ENCODE assay signal across 9 cellular contexts in the genomic region with DNA sequence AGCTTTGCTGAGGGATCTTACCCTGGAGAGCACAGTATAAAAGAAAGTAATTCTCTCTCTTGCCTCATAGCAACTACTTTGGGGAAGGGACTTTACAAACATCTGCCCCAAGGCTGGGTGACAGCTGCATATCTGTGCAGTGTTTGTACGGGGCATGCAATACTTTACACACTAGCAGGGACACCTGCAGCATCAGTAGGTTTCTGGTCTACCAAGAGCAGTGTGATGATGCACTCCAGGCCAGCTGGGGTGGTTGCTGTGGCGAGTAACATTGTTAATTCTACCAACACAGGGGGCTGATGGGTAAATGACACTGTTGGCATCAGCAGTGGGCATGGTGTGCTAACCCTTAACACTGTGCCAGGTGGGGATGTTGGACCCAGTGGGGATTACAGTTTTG. TPM values are rescaled to one million over a fixed set of nuclear protein-coding genes. Genes with fewer than 3 reads are reported as not detected.
A peak's percentile ranks its signal among the peaks of the same experiment; 100 is the strongest.
DNase-seq lines count a peak whose midpoint lies in the region; ATAC-seq and TF ChIP-seq lines count a peak whose summit lies in the region.
"Had no signal": no experiment of that assay in that cellular context is flagged by ENCODE, and none has a peak within 500 bp of the region (broad histone marks: within the 10 kb centered on the region; RNA-seq: fewer than 3 reads in every experiment).

No MANE protein-coding gene starts in this region.

- intact Hi-C loops in activated CD4-positive, alpha-beta T cell treated with anti-CD3 and anti-CD28 coated beads for 36 hours (cut with DNase I, micrococcal nuclease): loop anchor here in 1 of 2 experiments (5.0 kb wide), 1 partner anchor 282 kb away; the partner anchor contains the start of gene HIVEP1
- intact Hi-C loops in mucosa of descending colon (cut with DNase I, micrococcal nuclease): no loop called here
- intact Hi-C loops in CD4-positive, alpha-beta memory T cell (cut with micrococcal nuclease): no loop called here

- H3K27me3 Mint-ChIP-seq in activated CD4-positive, alpha-beta T cell treated with anti-CD3 and anti-CD28 coated beads for 36 hours: no peaks in the 10 kb centered on the region
- no peaks in the 10 kb centered on the region for H3K27me3 Mint-ChIP-seq in activated CD4-positive, alpha-beta T cell treated with anti-CD3 and anti-CD28 coated beads, Interleukin-2, amount 10 ng/mL, durations not matched to agents 7 days and 5 days
- peaks cover 0 to 3% of the 10 kb centered on the region in 2 donors for H3K27me3 Mint-ChIP-seq in CD4-positive, alpha-beta memory T cell
- H3K27me3 Mint-ChIP-seq in type B pancreatic cell: peaks cover 3% of the 10 kb centered on the region

- H3K4me1 ChIP-seq in mucosa of descending colon (ENCODE audit: low read depth): peaks cover 6% of the 10 kb centered on the region
- H3K4me1 ChIP-seq in CD4-positive, alpha-beta memory T cell (ENCODE audit: insufficient read depth, low read length): peaks cover 49% of the 10 kb centered on the region

- ATAC-seq in activated CD4-positive, alpha-beta T cell treated with anti-CD3 and anti-CD28 coated beads for 36 hours: peak; percentile 19
- ATAC-seq in GM21529 (IDR thresholded peaks at IDR 0.05; ENCODE audit: unreplicated experiment) (peak; percentile 43), HG03442 (IDR thresholded peaks at IDR 0.05; ENCODE audit: unreplicated experiment) (peak; percentile 45), mucosa of descending colon (peak; percentile 10)

- no peaks in the 10 kb centered on the region for H3K36me3 ChIP-seq in mucosa of descending colon (ENCODE audit: low read depth)
- no peaks in the 10 kb centered on the region for H3K36me3 ChIP-seq in CD4-positive, alpha-beta memory T cell (ENCODE audit: insufficient read depth, low read length)

- peaks cover 18% of the 10 kb centered on the region for H3K36me3 Mint-ChIP-seq in activated CD4-positive, alpha-beta T cell treated with anti-CD3 and anti-CD28 coated beads for 36 hours (ENCODE audit: low read depth)
- peaks cover 8% of the 10 kb centered on the region for H3K36me3 Mint-ChIP-seq in activated CD4-positive, alpha-beta T cell treated with anti-CD3 and anti-CD28 coated beads, Interleukin-2, amount 10 ng/mL, durations not matched to agents 7 days and 5 days (ENCODE audit: low read depth)
- no peaks in the 10 kb centered on the region for H3K36me3 Mint-ChIP-seq in CD4-positive, alpha-beta memory T cell
- H3K36me3 Mint-ChIP-seq in type B pancreatic cell: no peaks in the 10 kb centered on the region

- no peak overlapping the region for H3K27ac ChIP-seq in CD4-positive, alpha-beta memory T cell (ENCODE audit: low read depth, low read length)

- H3K9me3 ChIP-seq in mucosa of descending colon: no peaks in the 10 kb centered on the region
- H3K9me3 ChIP-seq in CD4-positive, alpha-beta memory T cell (ENCODE audit: control insufficient read depth in 1 of 2, low read length in 2 of 2): no peaks in the 10 kb centered on the region

- CTCF ChIA-PET in activated CD4-positive, alpha-beta T cell treated with anti-CD3 and anti-CD28 coated beads for 36 hours (lab: Charles Lee): interaction anchor here (4.0 kb wide), 1 partner anchor 18 kb away, joined by 25 read pairs; no protein-coding TSS in a partner anchor
- CTCF ChIA-PET in activated CD4-positive, alpha-beta T cell treated with anti-CD3 and anti-CD28 coated beads, Interleukin-2, amount 10 ng/mL, durations not matched to agents 7 days and 5 days (lab: Charles Lee): interaction anchor here (1.0 kb wide), 1 partner anchor 18 kb away, joined by 4 read pairs; no protein-coding TSS in a partner anchor
- CTCF ChIA-PET in CD4-positive, alpha-beta memory T cell (lab: Charles Lee; ENCODE audit: partially characterized antibody): interaction anchor here (0.8 to 1.8 kb wide), 3 partner anchors 16 to 55 kb away, joined by 3 to 5 read pairs (median 4); no protein-coding TSS in a partner anchor

- H3K27ac Mint-ChIP-seq in activated CD4-positive, alpha-beta T cell treated with anti-CD3 and anti-CD28 coated beads for 36 hours: peak overlapping the region; percentile 99
- H3K27ac Mint-ChIP-seq in activated CD4-positive, alpha-beta T cell treated with anti-CD3 and anti-CD28 coated beads, Interleukin-2, amount 10 ng/mL, durations not matched to agents 7 days and 5 days: no peak overlapping the region
- H3K27ac Mint-ChIP-seq in CD4-positive, alpha-beta memory T cell: peak overlapping the region in 2 of 7 donors; percentile 26 to 48
- no peak overlapping the region for H3K27ac Mint-ChIP-seq in type B pancreatic cell

- POLR2A ChIA-PET in activated CD4-positive, alpha-beta T cell treated with anti-CD3 and anti-CD28 coated beads for 36 hours (lab: Charles Lee): interaction anchor here (3.1 kb wide), 1 partner anchor 19 kb away, joined by 60 read pairs; no protein-coding TSS in a partner anchor
- POLR2A ChIA-PET in activated CD4-positive, alpha-beta T cell treated with anti-CD3 and anti-CD28 coated beads, Interleukin-2, amount 10 ng/mL, durations not matched to agents 7 days and 5 days (lab: Charles Lee): no interaction called here
- POLR2A ChIA-PET in CD4-positive, alpha-beta memory T cell (lab: Charles Lee; ENCODE audit: partially characterized antibody): interaction anchor here (0.9 kb wide), 1 partner anchor 282 kb away, joined by 3 read pairs; no protein-coding TSS in a partner anchor

- TF ChIP-seq CTCF in mucosa of descending colon (IDR thresholded peaks at IDR 0.05) (no peak), type B pancreatic cell (conservative IDR thresholded peaks at IDR 0.05) (no peak)

- H3K4me1 Mint-ChIP-seq in activated CD4-positive, alpha-beta T cell treated with anti-CD3 and anti-CD28 coated beads for 36 hours: peaks cover 72% of the 10 kb centered on the region
- H3K4me1 Mint-ChIP-seq in activated CD4-positive, alpha-beta T cell treated with anti-CD3 and anti-CD28 coated beads, Interleukin-2, amount 10 ng/mL, durations not matched to agents 7 days and 5 days: peaks cover 58% of the 10 kb centered on the region
- peaks cover 40 to 58% (median 43%) of the 10 kb centered on the region in 4 donors for H3K4me1 Mint-ChIP-seq in CD4-positive, alpha-beta memory T cell
- peaks cover 16% of the 10 kb centered on the region for H3K4me1 Mint-ChIP-seq in type B pancreatic cell (ENCODE audit: unreplicated experiment)

- H3K27me3 ChIP-seq in CD4-positive, alpha-beta memory T cell (ENCODE audit: insufficient read depth, low read length): no peaks in the 10 kb centered on the region

- no peak overlapping the region for H3K4me3 Mint-ChIP-seq in activated CD4-positive, alpha-beta T cell treated with anti-CD3 and anti-CD28 coated beads for 36 hours
- H3K4me3 Mint-ChIP-seq in activated CD4-positive, alpha-beta T cell treated with anti-CD3 and anti-CD28 coated beads, Interleukin-2, amount 10 ng/mL, durations not matched to agents 7 days and 5 days: no peak overlapping the region
- H3K4me3 Mint-ChIP-seq in CD4-positive, alpha-beta memory T cell: peak overlapping the region in 1 of 8 donors; percentile 4
- no peak overlapping the region for H3K4me3 Mint-ChIP-seq in type B pancreatic cell

- peaks cover 3% of the 10 kb centered on the region for H3K9me3 Mint-ChIP-seq in activated CD4-positive, alpha-beta T cell treated with anti-CD3 and anti-CD28 coated beads for 36 hours (ENCODE audit: low read depth)
- H3K9me3 Mint-ChIP-seq in activated CD4-positive, alpha-beta T cell treated with anti-CD3 and anti-CD28 coated beads, Interleukin-2, amount 10 ng/mL, durations not matched to agents 7 days and 5 days: peaks cover 6% of the 10 kb centered on the region
- peaks cover 0 to 2% (median 0%) of the 10 kb centered on the region in 8 donors for H3K9me3 Mint-ChIP-seq in CD4-positive, alpha-beta memory T cell
- no peaks in the 10 kb centered on the region for H3K9me3 Mint-ChIP-seq in type B pancreatic cell

- H3K4me3 ChIP-seq in mucosa of descending colon: no peak overlapping the region
- H3K4me3 ChIP-seq in CD4-positive, alpha-beta memory T cell (ENCODE audit: low read length in 2 of 2): no peak overlapping the region

- peak; percentile 66 for DNase-seq in activated CD4-positive, alpha-beta T cell treated with anti-CD3 and anti-CD28 coated beads for 36 hours
- no peak for DNase-seq in activated CD4-positive, alpha-beta T cell treated with anti-CD3 and anti-CD28 coated beads, Interleukin-2, amount 10 ng/mL, durations not matched to agents 7 days and 5 days
- DNase-seq in mucosa of descending colon: no peak
- DNase-seq in CD4-positive, alpha-beta memory T cell: no peak
- no peak for DNase-seq in activated CD8-positive, alpha-beta memory T cell treated with anti-CD3 and anti-CD28 coated beads, Interleukin-2, amount 50 U/mL, for 4 hours
- no peak for DNase-seq in type B pancreatic cell (ENCODE audit: extremely low spot score, unreplicated experiment)

RNA-seq across cellular contexts. Expression of gene ADTRP, which starts 48.0 kb away (rescaled TPM):
- 10 to 100 TPM; 26.3 to 29.6 TPM for total RNA-seq in activated CD4-positive, alpha-beta T cell treated with anti-CD3 and anti-CD28 coated beads for 36 hours
- 1 to 10 TPM; 2.4 to 2.5 TPM for total RNA-seq in activated CD4-positive, alpha-beta T cell treated with anti-CD3 and anti-CD28 coated beads, Interleukin-2, amount 10 ng/mL, durations not matched to agents 7 days and 5 days
- total RNA-seq in mucosa of descending colon (100 to 1,000 TPM in 1 of 3 donors, 10 to 100 TPM in 2; 68.5 to 239 (median 91.9) TPM), type B pancreatic cell (ENCODE audit: low replicate concordance) (1.4 and 3.2 TPM in 2 replicates)
- 1 to 10 TPM; 7.0 to 8.0 TPM for total RNA-seq in CD4-positive, alpha-beta memory T cell
- polyA plus RNA-seq in CD4-positive, alpha-beta memory T cell: 10 to 100 TPM; 15.8 to 41.9 TPM
- total RNA-seq: A673 had no signal
